Comparison of ENCODE assay signal across 1 cellular context in genomic region chr11:120216426-120217102, GRCh38.
TF ChIP-seq lines count a peak whose summit lies in the region.

No MANE protein-coding gene starts in this region.

TF ChIP-seq in HepG2, 621 proteins besides CTCF, POLR2A, EP300 and RAD21:
- peak; percentile 78 for TF ChIP-seq ZBTB33 (CRISPR knock-in tag; IDR thresholded peaks at IDR 0.05)
- no peak for TF ChIP-seq ZNF781 (CRISPR knock-in tag; IDR thresholded peaks at IDR 0.05; ENCODE audit: borderline replicate concordance, not compliant biosample characterization)
- no peak for TF ChIP-seq MED13 (CRISPR knock-in tag; IDR thresholded peaks at IDR 0.05)
